1 cellular context compared by ENCODE assay signal in the genomic region with DNA sequence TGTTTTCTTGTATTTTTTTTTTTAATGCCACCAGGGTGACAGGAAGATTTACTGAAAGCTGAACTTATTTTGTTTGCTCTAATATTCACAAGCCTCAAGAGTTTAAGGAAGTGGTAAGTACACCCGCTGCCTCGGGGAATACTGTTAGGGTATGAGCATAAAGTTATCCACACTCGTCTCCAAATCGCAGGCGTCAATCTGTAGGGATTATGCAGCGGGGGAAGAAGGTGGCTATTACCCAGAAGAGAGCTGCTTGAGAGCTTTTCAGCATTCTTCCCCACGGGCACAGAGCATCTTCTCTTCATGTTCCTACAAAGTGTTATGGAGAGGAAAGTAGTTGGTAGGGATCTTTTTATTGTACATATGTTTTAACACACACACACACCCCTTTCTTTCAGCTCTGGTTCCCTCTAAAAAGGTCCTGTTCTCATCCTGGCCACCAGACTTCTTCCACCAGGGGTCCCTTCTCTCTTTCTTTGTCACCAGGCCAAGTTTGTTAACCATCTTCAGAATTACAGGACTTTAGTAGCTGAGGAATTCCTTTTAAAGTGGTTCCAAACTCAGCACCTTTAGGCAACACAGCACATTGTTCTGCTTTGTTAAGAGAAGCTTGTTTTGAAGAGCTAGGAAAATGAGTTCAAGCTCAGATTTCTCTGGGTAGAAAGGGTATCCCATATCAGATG.
A peak's percentile ranks its signal among the peaks of the same experiment; 100 is the strongest.
TF ChIP-seq lines count a peak whose summit lies in the region.

No MANE protein-coding gene starts in this region.

TF ChIP-seq in HEK293, 187 proteins besides CTCF, POLR2A, EP300 and RAD21 (continued from another document):
- TF ChIP-seq, protein P1, sequence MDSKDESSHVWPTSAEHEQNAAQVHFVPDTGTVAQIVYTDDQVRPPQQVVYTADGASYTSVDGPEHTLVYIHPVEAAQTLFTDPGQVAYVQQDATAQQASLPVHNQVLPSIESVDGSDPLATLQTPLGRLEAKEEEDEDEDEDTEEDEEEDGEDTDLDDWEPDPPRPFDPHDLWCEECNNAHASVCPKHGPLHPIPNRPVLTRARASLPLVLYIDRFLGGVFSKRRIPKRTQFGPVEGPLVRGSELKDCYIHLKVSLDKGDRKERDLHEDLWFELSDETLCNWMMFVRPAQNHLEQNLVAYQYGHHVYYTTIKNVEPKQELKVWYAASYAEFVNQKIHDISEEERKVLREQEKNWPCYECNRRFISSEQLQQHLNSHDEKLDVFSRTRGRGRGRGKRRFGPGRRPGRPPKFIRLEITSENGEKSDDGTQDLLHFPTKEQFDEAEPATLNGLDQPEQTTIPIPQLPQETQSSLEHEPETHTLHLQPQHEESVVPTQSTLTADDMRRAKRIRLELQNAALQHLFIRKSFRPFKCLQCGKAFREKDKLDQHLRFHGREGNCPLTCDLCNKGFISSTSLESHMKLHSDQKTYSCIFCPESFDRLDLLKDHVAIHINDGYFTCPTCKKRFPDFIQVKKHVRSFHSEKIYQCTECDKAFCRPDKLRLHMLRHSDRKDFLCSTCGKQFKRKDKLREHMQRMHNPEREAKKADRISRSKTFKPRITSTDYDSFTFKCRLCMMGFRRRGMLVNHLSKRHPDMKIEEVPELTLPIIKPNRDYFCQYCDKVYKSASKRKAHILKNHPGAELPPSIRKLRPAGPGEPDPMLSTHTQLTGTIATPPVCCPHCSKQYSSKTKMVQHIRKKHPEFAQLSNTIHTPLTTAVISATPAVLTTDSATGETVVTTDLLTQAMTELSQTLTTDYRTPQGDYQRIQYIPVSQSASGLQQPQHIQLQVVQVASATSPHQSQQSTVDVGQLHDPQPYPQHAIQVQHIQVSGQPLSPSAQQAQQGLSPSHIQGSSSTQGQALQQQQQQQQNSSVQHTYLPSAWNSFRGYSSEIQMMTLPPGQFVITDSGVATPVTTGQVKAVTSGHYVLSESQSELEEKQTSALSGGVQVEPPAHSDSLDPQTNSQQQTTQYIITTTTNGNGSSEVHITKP (tag by site-specific recombination; IDR thresholded peaks at IDR 0.05) = peak; percentile 74
- TF ChIP-seq, protein P2, sequence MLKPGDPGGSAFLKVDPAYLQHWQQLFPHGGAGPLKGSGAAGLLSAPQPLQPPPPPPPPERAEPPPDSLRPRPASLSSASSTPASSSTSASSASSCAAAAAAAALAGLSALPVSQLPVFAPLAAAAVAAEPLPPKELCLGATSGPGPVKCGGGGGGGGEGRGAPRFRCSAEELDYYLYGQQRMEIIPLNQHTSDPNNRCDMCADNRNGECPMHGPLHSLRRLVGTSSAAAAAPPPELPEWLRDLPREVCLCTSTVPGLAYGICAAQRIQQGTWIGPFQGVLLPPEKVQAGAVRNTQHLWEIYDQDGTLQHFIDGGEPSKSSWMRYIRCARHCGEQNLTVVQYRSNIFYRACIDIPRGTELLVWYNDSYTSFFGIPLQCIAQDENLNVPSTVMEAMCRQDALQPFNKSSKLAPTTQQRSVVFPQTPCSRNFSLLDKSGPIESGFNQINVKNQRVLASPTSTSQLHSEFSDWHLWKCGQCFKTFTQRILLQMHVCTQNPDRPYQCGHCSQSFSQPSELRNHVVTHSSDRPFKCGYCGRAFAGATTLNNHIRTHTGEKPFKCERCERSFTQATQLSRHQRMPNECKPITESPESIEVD (tag by site-specific recombination; IDR thresholded peaks at IDR 0.05) = peak; percentile 46; the same call in 1 of the 2 replicates
- no peak for TF ChIP-seq ZNF837 (tag by site-specific recombination; IDR thresholded peaks at IDR 0.05)
TF ChIP-seq in HEK293: peak in this region for 3.
